ENCODE assay signal across 18 cellular contexts in the genomic region with DNA sequence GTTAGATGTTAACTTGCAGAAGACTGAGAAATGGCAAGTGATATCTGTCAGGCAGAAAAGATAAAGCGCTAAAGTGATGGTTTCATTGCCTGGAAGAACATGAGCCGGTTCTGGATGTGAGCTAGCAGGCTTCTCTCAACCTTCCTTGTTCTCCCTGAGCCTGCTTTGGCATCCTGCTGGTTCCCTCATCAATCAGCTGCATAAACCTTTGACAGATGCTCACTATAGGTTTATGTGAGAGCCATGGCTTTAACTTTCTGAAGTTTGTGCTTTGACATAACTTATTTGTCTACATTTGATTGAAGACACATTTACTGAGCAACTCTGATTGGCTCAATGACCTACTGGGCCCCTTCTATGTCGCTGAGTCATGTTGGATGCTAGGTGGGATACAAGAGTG.
A peak's percentile ranks its signal among the peaks of the same experiment; 100 is the strongest.
DNase-seq lines count a peak whose midpoint lies in the region; ATAC-seq, FAIRE-seq and TF ChIP-seq lines count a peak whose summit lies in the region.
"Had no signal": no experiment of that assay in that cellular context is flagged by ENCODE, and none has a peak within 500 bp of the region (broad histone marks: within the 10 kb centered on the region; RNA-seq: fewer than 3 reads in every experiment).

No MANE protein-coding gene starts in this region.

- H4K20me1 ChIP-seq in K562 (replicated peaks; ENCODE audit: control insufficient read depth, insufficient read depth, low read length), result no peaks in the 10 kb centered on the region

- CTCF ChIA-PET in K562 (lab: Yijun Ruan, JAX; ENCODE audit: low intra/inter-chr PET ratio), result no interaction called here

- H3K4ac ChIP-seq in mesenchymal stem cell (ENCODE audit: low read depth in 1 of 2, low read length in 2 of 2) (no peak overlapping the region), neuronal stem cell (ENCODE audit: low read length) (no peak overlapping the region)

- TF ChIP-seq POLR2A in K562 (conservative IDR thresholded peaks at IDR 0.05) (no peak), testis (IDR thresholded peaks at IDR 0.05) (no peak)

- ATAC-seq in K562, result no peak
- no peak for ATAC-seq in stimulated activated naive CD8-positive, alpha-beta T cell treated with anti-CD3 and anti-CD28 coated beads, Interleukin-15, Interleukin-2, amounts not matched to agents 100 U/mL and 50 U/mL, for 24 hours
- ATAC-seq: GM23338, HCT116 had no signal

- H2AK5ac ChIP-seq in mesenchymal stem cell (ENCODE audit: low read length, severe bottlenecking) (no peak overlapping the region), neuronal stem cell (ENCODE audit: low read depth, low read length) (no peak overlapping the region)

- H3K79me1 ChIP-seq in mesenchymal stem cell (replicated peaks; ENCODE audit: low read length, poor library complexity, severe bottlenecking) (peaks cover 21% of the 10 kb centered on the region), neuronal stem cell (ENCODE audit: low read depth, low read length) (no peaks in the 10 kb centered on the region)

- POLR2A ChIA-PET in K562 (lab: Yijun Ruan, JAX), result no interaction called here

- H2BK120ac ChIP-seq in mesenchymal stem cell (ENCODE audit: low read depth, low read length) (peak overlapping the region; percentile 54), neuronal stem cell (ENCODE audit: low read depth, low read length) (no peak overlapping the region)

- no peak for TF ChIP-seq EP300 in K562 (IDR thresholded peaks at IDR 0.05; ENCODE audit: low read length)

- H3K9ac ChIP-seq in K562 (ENCODE audit: insufficient read depth in 1 of 2, low read depth in 2 of 2, low read length in 2 of 2) (no peak overlapping the region), mesenchymal stem cell (ENCODE audit: low read length) (no peak overlapping the region), neuronal stem cell (ENCODE audit: low read depth, low read length, poor library complexity) (no peak overlapping the region)

- H3K23ac ChIP-seq in mesenchymal stem cell (ENCODE audit: low read length in 2 of 2), result no peak overlapping the region
- no peak overlapping the region for H3K23ac ChIP-seq in neuronal stem cell (ENCODE audit: low read depth, low read length, poor library complexity)

- H3K9me1 ChIP-seq in K562 (ENCODE audit: control insufficient read depth, insufficient read depth, low read length), result no peaks in the 10 kb centered on the region

- DNase-seq in K562 (ENCODE audit: extremely low read depth in 1 of 4, low spot score in 3 of 4), result no peak
- no peak for DNase-seq in mesenchymal stem cell
- DNase-seq in neuronal stem cell (ENCODE audit: low spot score), result no peak
- DNase-seq in left ventricle myocardium inferior, result no peak
- DNase-seq in stimulated activated naive CD8-positive, alpha-beta T cell treated with anti-CD3 and anti-CD28 coated beads, Interleukin-15, Interleukin-2, amounts not matched to agents 100 U/mL and 50 U/mL, for 24 hours, result no peak
- no peak for DNase-seq in testis
- DNase-seq: C1 segment of cervical spinal cord; Calu3; CD4-positive, alpha-beta memory T cell; COR-L47; DMS53; DMS79 treated with DMSO at 0.1 percent for 48 hours; GF-D8; H9 had no signal

- H3K4me2 ChIP-seq in K562 (ENCODE audit: insufficient read depth, low read length) (no peak overlapping the region), mesenchymal stem cell (ENCODE audit: low read length, poor library complexity, severe bottlenecking) (no peak overlapping the region), neuronal stem cell (ENCODE audit: insufficient read depth, low read length, poor library complexity, severe bottlenecking) (no peak overlapping the region)
- H3K4me2 ChIP-seq: GM23338 had no signal

- intact Hi-C loops in K562 (cut with micrococcal nuclease), result no loop called here
- intact Hi-C loops in left ventricle myocardium inferior (cut with micrococcal nuclease), result no loop called here
- intact Hi-C loops in testis (cut with DNase I; ENCODE audit: low total_unique reads), result no loop called here

- H4K8ac ChIP-seq in mesenchymal stem cell (ENCODE audit: low read length) (no peak overlapping the region), neuronal stem cell (ENCODE audit: low read depth, low read length) (no peak overlapping the region)

- in situ Hi-C loops in K562 (cut with MboI), result no loop called here

- H4K91ac ChIP-seq in mesenchymal stem cell (ENCODE audit: low read length) (no peak overlapping the region), neuronal stem cell (ENCODE audit: low read depth, low read length, poor library complexity) (no peak overlapping the region)

- peaks cover 30% of the 10 kb centered on the region; the same call in 2 of the 3 replicates for H3K79me2 ChIP-seq in K562 (ENCODE audit: control insufficient read depth, insufficient read depth, low read length)

- H2BK15ac ChIP-seq in mesenchymal stem cell (ENCODE audit: low read depth, poor library complexity, severe bottlenecking), result no peak overlapping the region
- no peak overlapping the region for H2BK15ac ChIP-seq in neuronal stem cell (ENCODE audit: low read length)

- H3K27ac ChIP-seq in K562 (ENCODE audit: extremely low read depth, low read depth, low read length) (no peak overlapping the region), mesenchymal stem cell (ENCODE audit: low read length, poor library complexity, severe bottlenecking) (no peak overlapping the region), neuronal stem cell (replicated peaks; ENCODE audit: low read length) (no peak overlapping the region), left ventricle myocardium inferior (replicated peaks) (no peak overlapping the region), testis (no peak overlapping the region)

- H3K4me3 ChIP-seq in K562 (no peak overlapping the region), mesenchymal stem cell (ENCODE audit: insufficient read depth in 1 of 2, low read depth in 1 of 2, low read length in 2 of 2) (no peak overlapping the region), neuronal stem cell (ENCODE audit: low read length in 2 of 2) (no peak overlapping the region), left ventricle myocardium inferior (no peak overlapping the region), testis (no peak overlapping the region)
- H3K4me3 ChIP-seq: GM23338 had no signal

- H2AFZ ChIP-seq in K562 (ENCODE audit: low read depth, low read length) (peak overlapping the region; percentile 40; the same call in 1 of the 2 replicates), mesenchymal stem cell (ENCODE audit: low read depth, low read length) (no peak overlapping the region), neuronal stem cell (ENCODE audit: low read length) (peak overlapping the region; percentile 15)
- H2AFZ ChIP-seq: GM23338 had no signal

- H2BK12ac ChIP-seq in mesenchymal stem cell (ENCODE audit: low read length in 2 of 2) (no peak overlapping the region), neuronal stem cell (ENCODE audit: low read length) (no peak overlapping the region)

- H3K9me3 ChIP-seq in K562 (replicated peaks; ENCODE audit: control insufficient read depth, insufficient read depth, low read depth, low read length) (no peaks in the 10 kb centered on the region; the same call in 1 of the 2 replicates), mesenchymal stem cell (ENCODE audit: control insufficient read depth, low read length) (no peaks in the 10 kb centered on the region), neuronal stem cell (replicated peaks in 1 of 2; ENCODE audit: control insufficient read depth in 2 of 2, insufficient read depth in 1 of 2, low read depth in 1 of 2, low read length in 2 of 2) (no peaks in the 10 kb centered on the region), left ventricle myocardium inferior (replicated peaks) (no peaks in the 10 kb centered on the region), testis (no peaks in the 10 kb centered on the region)

- H3K4me1 ChIP-seq in K562 (replicated peaks in 1 of 2; ENCODE audit: control insufficient read depth in 2 of 2, insufficient read depth in 2 of 2, low read length in 2 of 2), result peaks cover 0 to 13% of the 10 kb centered on the region in 2 experiments; a peak in 3 of 5 replicates
- H3K4me1 ChIP-seq in mesenchymal stem cell (ENCODE audit: control insufficient read depth, insufficient read depth, low read depth, low read length), result peaks cover 8% of the 10 kb centered on the region
- no peaks in the 10 kb centered on the region for H3K4me1 ChIP-seq in neuronal stem cell (ENCODE audit: control insufficient read depth in 2 of 2, insufficient read depth in 1 of 2, low read depth in 1 of 2, low read length in 2 of 2)
- H3K4me1 ChIP-seq in left ventricle myocardium inferior, result no peaks in the 10 kb centered on the region
- no peaks in the 10 kb centered on the region for H3K4me1 ChIP-seq in testis

- H3K36me3 ChIP-seq in K562 (ENCODE audit: control insufficient read depth, insufficient read depth, low read length) (no peaks in the 10 kb centered on the region), mesenchymal stem cell (ENCODE audit: control insufficient read depth in 1 of 2, insufficient read depth in 2 of 2, low read depth in 1 of 2, low read length in 2 of 2) (peaks cover 6 to 33% of the 10 kb centered on the region in 2 experiments), neuronal stem cell (replicated peaks in 1 of 2; ENCODE audit: control insufficient read depth in 2 of 2, insufficient read depth in 2 of 2, low read length in 2 of 2) (no peaks in the 10 kb centered on the region), left ventricle myocardium inferior (no peaks in the 10 kb centered on the region), testis (ENCODE audit: low read depth, missing control alignments) (no peaks in the 10 kb centered on the region)

- no peak overlapping the region for H3K18ac ChIP-seq in mesenchymal stem cell (ENCODE audit: low read depth in 1 of 2, low read length in 2 of 2)
- no peak overlapping the region for H3K18ac ChIP-seq in neuronal stem cell (ENCODE audit: low read length)

- no peak for TF ChIP-seq RAD21 in K562 (CRISPR knock-in tag; conservative IDR thresholded peaks at IDR 0.05 in 1 of 2, IDR thresholded peaks at IDR 0.05 in 1 of 2)

- no peak for TF ChIP-seq CTCF in K562 (IDR thresholded peaks at IDR 0.05 in 2 of 3, conservative IDR thresholded peaks at IDR 0.05 in 1 of 3; ENCODE audit: insufficient read depth in 2 of 3, low read depth in 1 of 3, low read length in 3 of 3)
- TF ChIP-seq CTCF in left ventricle myocardium inferior (IDR thresholded peaks at IDR 0.05; ENCODE audit: borderline replicate concordance), result no peak
- no peak for TF ChIP-seq CTCF in testis (IDR thresholded peaks at IDR 0.05)

- no peak for FAIRE-seq in K562 (lab: Jason Lieb, UNC)
- FAIRE-seq: GM12891, GM18507 had no signal

- no peak overlapping the region for H2BK5ac ChIP-seq in mesenchymal stem cell (ENCODE audit: low read depth, low read length, poor library complexity, severe bottlenecking)
- no peak overlapping the region for H2BK5ac ChIP-seq in neuronal stem cell (ENCODE audit: low read length)

- 4% methylated on average over 3 of the region's 3 CpGs for WGBS in K562 (ENCODE audit: insufficient coverage, low coverage, missing lambda C conversion rate)
- 96% methylated on average over 2 of the region's 3 CpGs for WGBS in mesenchymal stem cell
- no CpG with 5 or more reads among the region's 3 CpGs for WGBS in neuronal stem cell (ENCODE audit: extremely low coverage in 2 of 2, insufficient read length in 2 of 2, insufficient replicate concordance in 1 of 2), 2 donors
- WGBS in testis, 2 donors, result 93 to 94% methylated on average over 3 of the region's 3 CpGs

- H3K14ac ChIP-seq in mesenchymal stem cell (ENCODE audit: low read length in 2 of 2) (no peak overlapping the region), neuronal stem cell (ENCODE audit: low read length) (no peak overlapping the region)

- H3K27me3 ChIP-seq in K562 (ENCODE audit: control insufficient read depth in 2 of 2, insufficient read depth in 2 of 2, low read length in 2 of 2), result no peaks in the 10 kb centered on the region
- H3K27me3 ChIP-seq in mesenchymal stem cell (ENCODE audit: control insufficient read depth in 1 of 2, insufficient read depth in 1 of 2, low read length in 2 of 2), result no peaks in the 10 kb centered on the region
- no peaks in the 10 kb centered on the region for H3K27me3 ChIP-seq in neuronal stem cell (ENCODE audit: control insufficient read depth in 3 of 3, insufficient read depth in 3 of 3, low read depth in 1 of 3, low read length in 3 of 3)
- peaks cover 10% of the 10 kb centered on the region for H3K27me3 ChIP-seq in left ventricle myocardium inferior (ENCODE audit: low read depth)
- H3K27me3 ChIP-seq in testis, result no peaks in the 10 kb centered on the region

- BruUV-seq in K562 (replicated peaks; lab: Mats Ljungman, UMichigan), result no TSS peak
